8 cellular contexts compared by ENCODE assay signal in genomic region chr17:42519546-42520444, GRCh38. TPM values are rescaled to one million over a fixed set of nuclear protein-coding genes. Genes with fewer than 3 reads are reported as not detected.
DNase-seq lines count a peak whose midpoint lies in the region; ATAC-seq and TF ChIP-seq lines count a peak whose summit lies in the region.

No MANE protein-coding gene starts in this region.

- no peak for ATAC-seq in HG02571 (IDR thresholded peaks at IDR 0.05; ENCODE audit: unreplicated experiment)
- no peak for ATAC-seq in GM21447 (IDR thresholded peaks at IDR 0.05; ENCODE audit: unreplicated experiment)

- H3K9me3 Mint-ChIP-seq in activated naive CD8-positive, alpha-beta T cell treated with anti-CD3 and anti-CD28 coated beads for 36 hours: no peaks in the 10 kb centered on the region

- DNase-seq in HFF-Myc (ENCODE audit: extremely low read depth, low read depth): peak; percentile 99
- peak; percentile 99 for DNase-seq in astrocyte of the spinal cord (ENCODE audit: low read depth, low spot score)
- DNase-seq in hepatic stellate cell (ENCODE audit: low spot score): peak; percentile 85
- peak; percentile 19 for DNase-seq in retina
- DNase-seq in activated naive CD8-positive, alpha-beta T cell treated with anti-CD3 and anti-CD28 coated beads for 36 hours: no peak
- DNase-seq in stimulated activated CD4-positive, alpha-beta T cell treated with anti-CD3 and anti-CD28 coated beads, Interleukin-4, amount 100 ng/mL, for 1 hour: no peak

- H3K4me1 Mint-ChIP-seq in activated naive CD8-positive, alpha-beta T cell treated with anti-CD3 and anti-CD28 coated beads for 36 hours: peaks cover 9% of the 10 kb centered on the region

- H3K4me3 Mint-ChIP-seq in activated naive CD8-positive, alpha-beta T cell treated with anti-CD3 and anti-CD28 coated beads for 36 hours: no peak overlapping the region

- no peak overlapping the region for H3K27ac Mint-ChIP-seq in activated naive CD8-positive, alpha-beta T cell treated with anti-CD3 and anti-CD28 coated beads for 36 hours

- H3K27me3 Mint-ChIP-seq in activated naive CD8-positive, alpha-beta T cell treated with anti-CD3 and anti-CD28 coated beads for 36 hours: no peaks in the 10 kb centered on the region

- TF ChIP-seq CTCF in HFF-Myc (IDR thresholded peaks at IDR 0.05; ENCODE audit: low read depth, low read length, missing control alignments) (no peak), astrocyte of the spinal cord (IDR thresholded peaks at IDR 0.05; ENCODE audit: low read depth, low read length) (no peak)

- in situ Hi-C loops in astrocyte of the spinal cord (cut with HindIII; ENCODE audit: low sequenced_read_pairs): no loop called here

- H3K36me3 Mint-ChIP-seq in activated naive CD8-positive, alpha-beta T cell treated with anti-CD3 and anti-CD28 coated beads for 36 hours: peaks cover 2% of the 10 kb centered on the region

- H3K4me3 ChIP-seq in HFF-Myc (replicated peaks; ENCODE audit: low read depth, low read length) (no peak overlapping the region), astrocyte of the spinal cord (ENCODE audit: low read depth, low read length) (no peak overlapping the region)

RNA-seq across cellular contexts. Expression of gene NAGLU, which starts 16.2 kb away (rescaled TPM):
- total RNA-seq in activated naive CD8-positive, alpha-beta T cell treated with anti-CD3 and anti-CD28 coated beads for 36 hours: 10 to 100 TPM; 10.6 to 13.6 TPM

RNA-seq across cellular contexts. Expression of gene HSD17B1, which starts 32.9 kb away (rescaled TPM):
- under 1 TPM; 0.25 to 0.26 TPM for total RNA-seq in activated naive CD8-positive, alpha-beta T cell treated with anti-CD3 and anti-CD28 coated beads for 36 hours

RNA-seq across cellular contexts. Expression of gene COASY, which starts 42.2 kb away (rescaled TPM):
- 100 to 1,000 TPM; 111 TPM for total RNA-seq in activated naive CD8-positive, alpha-beta T cell treated with anti-CD3 and anti-CD28 coated beads for 36 hours

RNA-seq across cellular contexts. Expression of gene MLX, which starts 47.1 kb away (rescaled TPM):
- total RNA-seq in activated naive CD8-positive, alpha-beta T cell treated with anti-CD3 and anti-CD28 coated beads for 36 hours: 10 to 100 TPM; 57.3 to 57.5 TPM

RNA-seq across cellular contexts. Expression of gene PSMC3IP, which starts 57.7 kb away (rescaled TPM):
- total RNA-seq in activated naive CD8-positive, alpha-beta T cell treated with anti-CD3 and anti-CD28 coated beads for 36 hours: 10 to 100 TPM; 32.5 to 36.2 TPM

Comparison
In these comparisons a context has a peak if more than half of its experiments do, and no peak if none do; other contexts are left out.
1. DNase-seq: peak in HFF-Myc (single experiment), astrocyte of the spinal cord (single experiment), hepatic stellate cell (single experiment) and retina (single experiment); none in activated naive CD8-positive, alpha-beta T cell treated with anti-CD3 and anti-CD28 coated beads for 36 hours (single experiment) and stimulated activated CD4-positive, alpha-beta T cell treated with anti-CD3 and anti-CD28 coated beads, Interleukin-4, amount 100 ng/mL, for 1 hour (single experiment).